Comparison of ENCODE assay signal across 10 cellular contexts in the genomic region with DNA sequence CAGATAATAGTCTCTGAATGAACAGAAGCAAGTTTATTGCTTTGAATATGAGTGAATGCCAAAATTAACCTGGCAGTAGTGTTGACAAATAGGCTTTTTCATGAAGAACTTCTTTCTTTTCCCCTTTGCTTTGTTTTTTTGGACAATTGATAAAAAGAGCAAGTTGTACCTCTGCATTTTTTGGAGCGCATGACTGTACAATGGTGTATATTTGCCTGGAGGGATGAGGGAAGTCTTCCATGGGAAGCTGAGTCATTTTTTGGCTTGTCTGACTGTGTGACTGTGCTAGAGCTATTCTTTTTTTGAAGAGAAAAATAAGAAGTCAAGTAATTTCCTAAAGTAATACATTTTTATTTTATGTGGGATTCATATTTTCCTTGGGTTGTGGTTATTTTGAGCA.
DNase-seq lines count a peak whose midpoint lies in the region; ATAC-seq and TF ChIP-seq lines count a peak whose summit lies in the region.
"Had no signal": no experiment of that assay in that cellular context is flagged by ENCODE, and none has a peak within 500 bp of the region (broad histone marks: within the 10 kb centered on the region; RNA-seq: fewer than 3 reads in every experiment).

No MANE protein-coding gene starts in this region.

- H3K36me3 ChIP-seq in IMR-90 (ENCODE audit: control insufficient read depth, insufficient read depth, low read length) (no peaks in the 10 kb centered on the region), subcutaneous abdominal adipose tissue (ENCODE audit: control insufficient read depth in 5 of 5, insufficient read depth in 5 of 5, low read length in 5 of 5) (peaks cover 0 to 10% (median 7%) of the 10 kb centered on the region in 5 donors)

- CTCF ChIA-PET in IMR-90 (lab: Yijun Ruan, JAX) = interaction anchor here (0.6 to 1.2 kb wide), 3 partner anchors 16 to 564 kb away, joined by 3 to 4 read pairs (median 4); no protein-coding TSS in a partner anchor

- TF ChIP-seq RAD21 in IMR-90 (IDR thresholded peaks at IDR 0.05; ENCODE audit: low read length) = no peak

- no peak overlapping the region for H3K18ac ChIP-seq in IMR-90 (ENCODE audit: low read depth, low read length)

- H2BK5ac ChIP-seq in IMR-90 (ENCODE audit: low read depth, low read length, poor library complexity, severe bottlenecking) = peak overlapping the region; percentile 76

- H3K27me3 ChIP-seq in IMR-90 (ENCODE audit: control insufficient read depth, insufficient read depth, low read length) (no peaks in the 10 kb centered on the region), subcutaneous abdominal adipose tissue (ENCODE audit: control insufficient read depth in 5 of 5, insufficient read depth in 4 of 5, low read length in 5 of 5) (no peaks in the 10 kb centered on the region)

- peaks cover 4% of the 10 kb centered on the region for H3K9me1 ChIP-seq in IMR-90 (ENCODE audit: insufficient read depth, low read length)

- intact Hi-C loops in IMR-90 (cut with micrococcal nuclease) = no loop called here

- no peak overlapping the region for H2BK20ac ChIP-seq in IMR-90 (ENCODE audit: low read depth, low read length)

- no peak overlapping the region for H4K8ac ChIP-seq in IMR-90 (ENCODE audit: low read depth in 2 of 2, low read length in 2 of 2)

- no peak overlapping the region for H3K56ac ChIP-seq in IMR-90 (ENCODE audit: extremely low read depth, insufficient read depth, low read length)

- H3K4me2 ChIP-seq in IMR-90 (ENCODE audit: low read depth, low read length) = peak overlapping the region; percentile 73; the same call in 1 of the 2 replicates

- H3K9ac ChIP-seq in IMR-90 (ENCODE audit: low read depth, low read length) (no peak overlapping the region), subcutaneous abdominal adipose tissue (ENCODE audit: low read length in 5 of 5) (no peak overlapping the region)

- TF ChIP-seq CTCF in IMR-90 (conservative IDR thresholded peaks at IDR 0.05; ENCODE audit: low read depth, low read length) = no peak

- H3K79me1 ChIP-seq in IMR-90 (ENCODE audit: low read depth in 1 of 2, low read length in 2 of 2) = peaks cover 30 to 39% of the 10 kb centered on the region in 2 experiments

- no peak overlapping the region for H4K91ac ChIP-seq in IMR-90 (ENCODE audit: insufficient read depth, low read depth, low read length)

- ATAC-seq in IMR-90 (ENCODE audit: low read depth) (peak; percentile 98), HG03378 (IDR thresholded peaks at IDR 0.05; ENCODE audit: unreplicated experiment) (no peak)

- no peak overlapping the region for H2BK120ac ChIP-seq in IMR-90 (ENCODE audit: low read depth, low read length)

- in situ Hi-C loops in IMR-90 (cut with MboI; ENCODE audit: low sequenced_read_pairs) = no loop called here

- no peak overlapping the region for H2AFZ ChIP-seq in IMR-90 (replicated peaks; ENCODE audit: low read length, poor library complexity)

- H3K4me1 ChIP-seq in IMR-90 (ENCODE audit: control insufficient read depth, insufficient read depth, low read length) = peaks cover 9% of the 10 kb centered on the region
- H3K4me1 ChIP-seq in subcutaneous abdominal adipose tissue (ENCODE audit: control insufficient read depth in 5 of 5, insufficient read depth in 5 of 5, low read length in 5 of 5) = peaks cover 2 to 25% (median 23%) of the 10 kb centered on the region in 5 donors

- no peak overlapping the region for H4K5ac ChIP-seq in IMR-90 (ENCODE audit: low read depth, low read length)

- H3K27ac ChIP-seq in IMR-90 (ENCODE audit: insufficient read depth, low read length) (no peak overlapping the region), subcutaneous abdominal adipose tissue (ENCODE audit: low read depth, low read length) (peak overlapping the region; percentile 76)

- no peak overlapping the region; the same call in 1 of the 2 replicates for H3K4ac ChIP-seq in IMR-90 (ENCODE audit: low read depth, low read length)

- no peak overlapping the region for H2BK15ac ChIP-seq in IMR-90 (ENCODE audit: low read depth, low read length)

- H3K9me3 ChIP-seq in IMR-90 (ENCODE audit: control insufficient read depth, insufficient read depth, low read length) (no peaks in the 10 kb centered on the region), subcutaneous abdominal adipose tissue (ENCODE audit: control insufficient read depth in 5 of 5, low read length in 5 of 5) (no peaks in the 10 kb centered on the region)

- POLR2A ChIA-PET in IMR-90 (lab: Charles Lee; ENCODE audit: unreplicated experiment) = no interaction called here

- H2AK9ac ChIP-seq in IMR-90 (replicated peaks; ENCODE audit: low read depth, low read length, poor library complexity) = no peak overlapping the region

- peak; percentile 93 for DNase-seq in IMR-90
- DNase-seq in amniotic stem cell (lab: John Stamatoyannopoulos, UW) = peak; percentile 85
- DNase-seq in hepatic stellate cell (ENCODE audit: low spot score) = peak; percentile 38
- DNase-seq in NCI-H128 (lab: John Stamatoyannopoulos, UW; ENCODE audit: unreplicated experiment) = no peak
- no peak for DNase-seq in T-helper 9 cell
- DNase-seq in SW480 (ENCODE audit: low spot score) = no peak
- DNase-seq: activated naive CD4-positive, alpha-beta T cell treated with anti-CD3 and anti-CD28 coated beads, Interleukin-2, amount 50 U/mL, for 16 hours; stimulated activated CD4-positive, alpha-beta T cell treated with anti-CD3 and anti-CD28 coated beads, Interleukin-15, amount 100 ng/mL, for 24 hours had no signal

- no CpG with 5 or more reads among the region's 1 CpG for WGBS in IMR-90 (ENCODE audit: extremely low coverage in 2 of 2, insufficient read length in 1 of 2), 2 experiments

- TF ChIP-seq POLR2A in IMR-90 (IDR thresholded peaks at IDR 0.05; ENCODE audit: low read depth, low read length) = no peak

- no TSS peak for BruUV-seq in IMR-90 (replicated peaks; lab: Mats Ljungman, UMichigan)

- H3K23ac ChIP-seq in IMR-90 (ENCODE audit: low read depth, low read length) = no peak overlapping the region

- dilution Hi-C loops in IMR-90 (cut with HindIII; ENCODE audit: low sequenced_read_pairs, unreplicated experiment) = no loop called here

- no peak overlapping the region for H3K14ac ChIP-seq in IMR-90 (replicated peaks; ENCODE audit: low read depth, low read length)

- H3K4me3 ChIP-seq in IMR-90 (ENCODE audit: insufficient read depth, low read depth, low read length) (no peak overlapping the region), subcutaneous abdominal adipose tissue (ENCODE audit: low read depth in 1 of 5, low read length in 5 of 5) (no peak overlapping the region)

- no peaks in the 10 kb centered on the region; the same call in 1 of the 2 replicates for H4K20me1 ChIP-seq in IMR-90 (ENCODE audit: insufficient read depth, low read length)

- no peak overlapping the region for H2AK5ac ChIP-seq in IMR-90 (ENCODE audit: low read depth, low read length)

TF ChIP-seq in IMR-90, 13 proteins besides CTCF, POLR2A, EP300 and RAD21:
- TF ChIP-seq FOS (IDR thresholded peaks at IDR 0.05; ENCODE audit: low read depth, low read length) = peak; percentile 43; the same call in 1 of the 2 replicates
- no peak for TF ChIP-seq RCOR1 (IDR thresholded peaks at IDR 0.05; ENCODE audit: insufficient replicate concordance, low read length)
- no peak for TF ChIP-seq MXI1 (IDR thresholded peaks at IDR 0.05; ENCODE audit: borderline replicate concordance, low read depth, low read length)
- no peak for TF ChIP-seq RFX5 (IDR thresholded peaks at IDR 0.05; ENCODE audit: low read depth, low read length)
- TF ChIP-seq NFE2L2 (IDR thresholded peaks at IDR 0.05; ENCODE audit: low read depth, low read length) = peak; percentile 52; the same call in 1 of the 2 replicates
- TF ChIP-seq, protein P1, sequence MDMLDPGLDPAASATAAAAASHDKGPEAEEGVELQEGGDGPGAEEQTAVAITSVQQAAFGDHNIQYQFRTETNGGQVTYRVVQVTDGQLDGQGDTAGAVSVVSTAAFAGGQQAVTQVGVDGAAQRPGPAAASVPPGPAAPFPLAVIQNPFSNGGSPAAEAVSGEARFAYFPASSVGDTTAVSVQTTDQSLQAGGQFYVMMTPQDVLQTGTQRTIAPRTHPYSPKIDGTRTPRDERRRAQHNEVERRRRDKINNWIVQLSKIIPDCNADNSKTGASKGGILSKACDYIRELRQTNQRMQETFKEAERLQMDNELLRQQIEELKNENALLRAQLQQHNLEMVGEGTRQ (IDR thresholded peaks at IDR 0.05; ENCODE audit: low read depth, low read length) = no peak
- no peak for TF ChIP-seq CHD1 (IDR thresholded peaks at IDR 0.05; ENCODE audit: low read depth, low read length)

Comparison
In these comparisons a context has a peak if more than half of its experiments do, and no peak if none do; other contexts are left out.
1. DNase-seq: peak in IMR-90 (single experiment), amniotic stem cell (single experiment) and hepatic stellate cell (single experiment); none in NCI-H128 (single experiment), T-helper 9 cell (single experiment) and SW480 (single experiment).